ENCODE assay signal across 10 cellular contexts in genomic region chr4:104451573-104451972, GRCh38. TPM values are rescaled to one million over a fixed set of nuclear protein-coding genes. Genes with fewer than 3 reads are reported as not detected.
A peak's percentile ranks its signal among the peaks of the same experiment; 100 is the strongest.
DNase-seq lines count a peak whose midpoint lies in the region; ATAC-seq and TF ChIP-seq lines count a peak whose summit lies in the region.
"Had no signal": no experiment of that assay in that cellular context is flagged by ENCODE, and none has a peak within 500 bp of the region (broad histone marks: within the 10 kb centered on the region; RNA-seq: fewer than 3 reads in every experiment).

No MANE protein-coding gene starts in this region.

- no peak overlapping the region for H3K4me3 ChIP-seq in RWPE2 (ENCODE audit: severe bottlenecking)
- H3K4me3 ChIP-seq in liver (ENCODE audit: low read depth in 1 of 3, low read length in 3 of 3) = no peak overlapping the region
- H3K4me3 ChIP-seq in CD8-positive, alpha-beta memory T cell (ENCODE audit: low read length) = no peak overlapping the region
- H3K4me3 ChIP-seq: thoracic aorta had no signal

- TF ChIP-seq CTCF in GM12874 (IDR thresholded peaks at IDR 0.05; ENCODE audit: insufficient read depth, low read depth, low read length) (peak; percentile 11; the same call in 1 of the 2 replicates), RWPE2 (IDR thresholded peaks at IDR 0.05; ENCODE audit: poor library complexity, severe bottlenecking) (peak; percentile 34), liver (IDR thresholded peaks at IDR 0.05; ENCODE audit: low read depth, low read length, missing input control) (peak; percentile 39)

- H3K27ac ChIP-seq in RWPE2 (ENCODE audit: poor library complexity, severe bottlenecking) (no peak overlapping the region), liver (ENCODE audit: low read depth in 1 of 2, low read length in 2 of 2) (no peak overlapping the region)
- no peak overlapping the region for H3K27ac ChIP-seq in CD8-positive, alpha-beta memory T cell (ENCODE audit: low read depth, low read length)
- H3K27ac ChIP-seq: thoracic aorta had no signal

- CTCF ChIA-PET in CD8-positive, alpha-beta memory T cell (lab: Charles Lee) = no interaction called here

- no peak overlapping the region for H3K27ac Mint-ChIP-seq in CD8-positive, alpha-beta memory T cell
- no peak overlapping the region for H3K27ac Mint-ChIP-seq in activated T-helper 2 cell treated with anti-CD3 and anti-CD28 coated beads, Interferon-gamma antibody, Interleukin-2, Interleukin-4, amounts not matched to agents 10 μg/mL and 5 μg/mL and 100 μg/mL, durations not matched to agents 14 hours and 24 hours and 36 hours

- no peaks in the 10 kb centered on the region for H3K36me3 Mint-ChIP-seq in CD8-positive, alpha-beta memory T cell
- H3K36me3 Mint-ChIP-seq in activated T-helper 2 cell treated with anti-CD3 and anti-CD28 coated beads, Interferon-gamma antibody, Interleukin-2, Interleukin-4, amounts not matched to agents 10 μg/mL and 5 μg/mL and 100 μg/mL, durations not matched to agents 14 hours and 24 hours and 36 hours (ENCODE audit: low read depth) = no peaks in the 10 kb centered on the region

- no peaks in the 10 kb centered on the region for H3K4me1 Mint-ChIP-seq in CD8-positive, alpha-beta memory T cell
- H3K4me1 Mint-ChIP-seq in activated T-helper 2 cell treated with anti-CD3 and anti-CD28 coated beads, Interferon-gamma antibody, Interleukin-2, Interleukin-4, amounts not matched to agents 10 μg/mL and 5 μg/mL and 100 μg/mL, durations not matched to agents 14 hours and 24 hours and 36 hours (ENCODE audit: low read depth) = no peaks in the 10 kb centered on the region

- intact Hi-C loops in activated T-helper 2 cell treated with anti-CD3 and anti-CD28 coated beads, Interferon-gamma antibody, Interleukin-2, Interleukin-4, amounts not matched to agents 10 μg/mL and 5 μg/mL and 100 μg/mL, durations not matched to agents 14 hours and 24 hours and 36 hours (cut with micrococcal nuclease) = no loop called here

- WGBS in liver = 16% methylated on average over 1 of the region's 1 CpG

- no peaks in the 10 kb centered on the region for H3K27me3 Mint-ChIP-seq in CD8-positive, alpha-beta memory T cell
- no peaks in the 10 kb centered on the region for H3K27me3 Mint-ChIP-seq in activated T-helper 2 cell treated with anti-CD3 and anti-CD28 coated beads, Interferon-gamma antibody, Interleukin-2, Interleukin-4, amounts not matched to agents 10 μg/mL and 5 μg/mL and 100 μg/mL, durations not matched to agents 14 hours and 24 hours and 36 hours (ENCODE audit: low read depth)

- no peak for DNase-seq in RWPE2 (ENCODE audit: low spot score)
- no peak for DNase-seq in CD8-positive, alpha-beta memory T cell
- DNase-seq in activated T-helper 2 cell treated with anti-CD3 and anti-CD28 coated beads, Interferon-gamma antibody, Interleukin-2, Interleukin-4, amounts not matched to agents 10 μg/mL and 5 μg/mL and 100 μg/mL, durations not matched to agents 14 hours and 24 hours and 36 hours (ENCODE audit: low spot score) = no peak
- DNase-seq: activated CD4-positive, alpha-beta T cell treated with anti-CD3 and anti-CD28 coated beads, Interleukin-2, amount 50 U/mL, for 1 hour had no signal

- peak; percentile 83 for ATAC-seq in HG02610 (IDR thresholded peaks at IDR 0.05; ENCODE audit: unreplicated experiment)
- ATAC-seq in RWPE2 (ENCODE audit: low read depth) = peak; percentile 52; the same call in 2 of the 3 replicates
- no peak for ATAC-seq in HG03095 (IDR thresholded peaks at IDR 0.05; ENCODE audit: unreplicated experiment)
- no peak for ATAC-seq in HG03521 (IDR thresholded peaks at IDR 0.05; ENCODE audit: unreplicated experiment)

- POLR2A ChIA-PET in CD8-positive, alpha-beta memory T cell (lab: Charles Lee) = no interaction called here

- H3K4me3 Mint-ChIP-seq in CD8-positive, alpha-beta memory T cell = no peak overlapping the region
- no peak overlapping the region for H3K4me3 Mint-ChIP-seq in activated T-helper 2 cell treated with anti-CD3 and anti-CD28 coated beads, Interferon-gamma antibody, Interleukin-2, Interleukin-4, amounts not matched to agents 10 μg/mL and 5 μg/mL and 100 μg/mL, durations not matched to agents 14 hours and 24 hours and 36 hours (ENCODE audit: low read depth)

- H3K36me3 ChIP-seq in RWPE2 (ENCODE audit: low read depth) (no peaks in the 10 kb centered on the region), liver (ENCODE audit: control insufficient read depth in 4 of 4, insufficient read depth in 3 of 4, low read depth in 1 of 4, low read length in 3 of 4) (no peaks in the 10 kb centered on the region)
- no peaks in the 10 kb centered on the region for H3K36me3 ChIP-seq in CD8-positive, alpha-beta memory T cell (ENCODE audit: insufficient read depth, low read length)
- H3K36me3 ChIP-seq: thoracic aorta had no signal

- H3K27me3 ChIP-seq in RWPE2 (ENCODE audit: insufficient read depth, poor library complexity, severe bottlenecking) (no peaks in the 10 kb centered on the region), liver (ENCODE audit: control insufficient read depth in 4 of 4, insufficient read depth in 4 of 4, low read length in 3 of 4) (no peaks in the 10 kb centered on the region)
- H3K27me3 ChIP-seq in CD8-positive, alpha-beta memory T cell (ENCODE audit: insufficient read depth, low read length, poor library complexity, severe bottlenecking) = no peaks in the 10 kb centered on the region

- H3K9ac ChIP-seq in liver (ENCODE audit: low read depth in 1 of 2, low read length in 2 of 2) = no peak overlapping the region

- H3K9me3 ChIP-seq in RWPE2 (ENCODE audit: severe bottlenecking) (no peaks in the 10 kb centered on the region), liver (ENCODE audit: control insufficient read depth in 4 of 4, low read length in 3 of 4) (no peaks in the 10 kb centered on the region)
- H3K9me3 ChIP-seq in CD8-positive, alpha-beta memory T cell (ENCODE audit: low read length) = no peaks in the 10 kb centered on the region
- H3K9me3 ChIP-seq: thoracic aorta had no signal

- TF ChIP-seq RAD21 in liver (IDR thresholded peaks at IDR 0.05) = peak; percentile 81 to 85

- no peaks in the 10 kb centered on the region for H3K4me1 ChIP-seq in RWPE2 (ENCODE audit: insufficient read depth, poor library complexity, severe bottlenecking)
- H3K4me1 ChIP-seq in liver (ENCODE audit: control insufficient read depth in 4 of 4, insufficient read depth in 4 of 4, low read length in 3 of 4) = no peaks in the 10 kb centered on the region
- H3K4me1 ChIP-seq in CD8-positive, alpha-beta memory T cell (ENCODE audit: insufficient read depth, low read length) = no peaks in the 10 kb centered on the region

- H3K9me3 Mint-ChIP-seq in CD8-positive, alpha-beta memory T cell = no peaks in the 10 kb centered on the region
- H3K9me3 Mint-ChIP-seq in activated T-helper 2 cell treated with anti-CD3 and anti-CD28 coated beads, Interferon-gamma antibody, Interleukin-2, Interleukin-4, amounts not matched to agents 10 μg/mL and 5 μg/mL and 100 μg/mL, durations not matched to agents 14 hours and 24 hours and 36 hours = no peaks in the 10 kb centered on the region

TF ChIP-seq in liver, 16 proteins besides CTCF, POLR2A, EP300 and RAD21:
- no peak for TF ChIP-seq ATF3 (IDR thresholded peaks at IDR 0.05)
- no peak for TF ChIP-seq HNF4G (IDR thresholded peaks at IDR 0.05)
TF ChIP-seq in liver: peak in this region for 0.

RNA-seq across cellular contexts. Expression of gene CXXC4, which starts 43.1 kb away (rescaled TPM):
- total RNA-seq in liver = 1 to 10 TPM in 1 of 2 donors, under 1 TPM in 1; 0.92 to 1.1 TPM
- polyA plus RNA-seq in liver = 1 to 10 TPM in 1 of 2 donors, under 1 TPM in 1; 0.17 to 1.2 TPM
- total RNA-seq in CD8-positive, alpha-beta memory T cell = not detected
- polyA plus RNA-seq in CD8-positive, alpha-beta memory T cell = 1.1 TPM
- total RNA-seq in activated T-helper 2 cell treated with anti-CD3 and anti-CD28 coated beads, Interferon-gamma antibody, Interleukin-2, Interleukin-4, amounts not matched to agents 10 μg/mL and 5 μg/mL and 100 μg/mL, durations not matched to agents 14 hours and 24 hours and 36 hours = not detected in 2 replicates

Comparison
In these comparisons a context has a peak if more than half of its experiments do, and no peak if none do; other contexts are left out.
1. ATAC-seq: peak in HG02610 (single experiment) and RWPE2 (single experiment); none in HG03095 (single experiment) and HG03521 (single experiment).
2. Peak in every context shown above with its lines, with median percentiles within 50 percentile points of each other: CTCF ChIP-seq.